Comparison of ENCODE assay signal across 12 cellular contexts in genomic region chr1:63730211-63730610, GRCh38. TPM values are rescaled to one million over a fixed set of nuclear protein-coding genes. Genes with fewer than 3 reads are reported as not detected.
DNase-seq lines count a peak whose midpoint lies in the region; ATAC-seq and TF ChIP-seq lines count a peak whose summit lies in the region.
"Had no signal": no experiment of that assay in that cellular context is flagged by ENCODE, and none has a peak within 500 bp of the region (broad histone marks: within the 10 kb centered on the region; RNA-seq: fewer than 3 reads in every experiment).

No MANE protein-coding gene starts in this region.

- H3K4me1 ChIP-seq in osteoblast (ENCODE audit: insufficient read depth, low read length) (peaks cover 19% of the 10 kb centered on the region), upper lobe of right lung (no peaks in the 10 kb centered on the region), stomach (peaks cover 0 to 7% (median 2%) of the 10 kb centered on the region in 4 donors)
- H3K4me1 ChIP-seq: prostate gland had no signal

- TF ChIP-seq CTCF in brain (conservative IDR thresholded peaks at IDR 0.05) (no peak), osteoblast (IDR thresholded peaks at IDR 0.05; ENCODE audit: extremely low read depth, low read depth, low read length) (no peak), upper lobe of right lung (IDR thresholded peaks at IDR 0.05) (no peak), stomach (IDR thresholded peaks at IDR 0.05) (no peak)

- TF ChIP-seq EP300 in stomach (IDR thresholded peaks at IDR 0.05), result no peak

- intact Hi-C loops in upper lobe of right lung (cut with DNase I), result no loop called here
- intact Hi-C loops in stomach (cut with DNase I; ENCODE audit: low total_unique reads), result no loop called here

- no peak for ATAC-seq in upper lobe of right lung
- ATAC-seq in natural killer cell treated with Interleukin-12 subunit alpha and Interleukin-12 subunit beta and Interleukin-15 and Interleukin-18, amount 100 ng/mL, for 72 hours, result no peak

- peaks cover 32% of the 10 kb centered on the region for H3K4me1 Mint-ChIP-seq in brain
- no peaks in the 10 kb centered on the region for H3K4me1 Mint-ChIP-seq in natural killer cell treated with Interleukin-12 subunit alpha and Interleukin-12 subunit beta and Interleukin-15 and Interleukin-18, amount 100 ng/mL, for 72 hours (ENCODE audit: low read depth in 2 of 2)
- H3K4me1 Mint-ChIP-seq: activated naive CD8-positive, alpha-beta T cell treated with anti-CD3 and anti-CD28 coated beads for 36 hours had no signal

- peaks cover 7% of the 10 kb centered on the region for H3K27me3 Mint-ChIP-seq in brain
- H3K27me3 Mint-ChIP-seq in natural killer cell treated with Interleukin-12 subunit alpha and Interleukin-12 subunit beta and Interleukin-15 and Interleukin-18, amount 100 ng/mL, for 72 hours, result peaks cover 0 to 19% of the 10 kb centered on the region in 2 donors
- H3K27me3 Mint-ChIP-seq: activated naive CD8-positive, alpha-beta T cell treated with anti-CD3 and anti-CD28 coated beads for 36 hours had no signal

- peak; percentile 21 for DNase-seq in EL
- peak; percentile 2 for DNase-seq in NCI-H1105 (lab: John Stamatoyannopoulos, UW)
- no peak for DNase-seq in osteoblast (ENCODE audit: insufficient read length, low spot score, missing footprints)
- no peak for DNase-seq in upper lobe of right lung
- no peak for DNase-seq in stomach
- no peak for DNase-seq in T-helper 2 cell
- DNase-seq in natural killer cell treated with Interleukin-12 subunit alpha and Interleukin-12 subunit beta and Interleukin-15 and Interleukin-18, amount 100 ng/mL, for 72 hours (ENCODE audit: low spot score), result no peak
- DNase-seq: activated naive CD8-positive, alpha-beta T cell treated with anti-CD3 and anti-CD28 coated beads for 36 hours; dermis blood vessel endothelial cell had no signal

- H3K27me3 ChIP-seq in osteoblast (ENCODE audit: insufficient read depth, low read length), result no peaks in the 10 kb centered on the region
- no peaks in the 10 kb centered on the region for H3K27me3 ChIP-seq in upper lobe of right lung
- no peaks in the 10 kb centered on the region for H3K27me3 ChIP-seq in stomach

- no peak for TF ChIP-seq POLR2A in stomach (IDR thresholded peaks at IDR 0.05)

- H3K36me3 ChIP-seq in osteoblast (ENCODE audit: insufficient read depth, low read length) (no peaks in the 10 kb centered on the region), upper lobe of right lung (no peaks in the 10 kb centered on the region), stomach (no peaks in the 10 kb centered on the region)
- H3K36me3 ChIP-seq: prostate gland had no signal

- peak overlapping the region in 3 of 5 experiments; percentile 20 to 62 (median 56) for H3K27ac Mint-ChIP-seq in brain
- H3K27ac Mint-ChIP-seq in natural killer cell treated with Interleukin-12 subunit alpha and Interleukin-12 subunit beta and Interleukin-15 and Interleukin-18, amount 100 ng/mL, for 72 hours, result no peak overlapping the region
- H3K27ac Mint-ChIP-seq: activated naive CD8-positive, alpha-beta T cell treated with anti-CD3 and anti-CD28 coated beads for 36 hours had no signal

- H3K9me3 Mint-ChIP-seq in brain, result peaks cover 3 to 11% (median 9%) of the 10 kb centered on the region in 5 experiments
- no peaks in the 10 kb centered on the region for H3K9me3 Mint-ChIP-seq in natural killer cell treated with Interleukin-12 subunit alpha and Interleukin-12 subunit beta and Interleukin-15 and Interleukin-18, amount 100 ng/mL, for 72 hours

- no peak overlapping the region for H3K4me3 ChIP-seq in osteoblast (ENCODE audit: insufficient read depth, low read length)
- H3K4me3 ChIP-seq in upper lobe of right lung, result no peak overlapping the region
- no peak overlapping the region for H3K4me3 ChIP-seq in stomach
- H3K4me3 ChIP-seq: prostate gland had no signal

- no peak overlapping the region for H3K4me3 Mint-ChIP-seq in brain
- no peak overlapping the region for H3K4me3 Mint-ChIP-seq in natural killer cell treated with Interleukin-12 subunit alpha and Interleukin-12 subunit beta and Interleukin-15 and Interleukin-18, amount 100 ng/mL, for 72 hours
- H3K4me3 Mint-ChIP-seq: activated naive CD8-positive, alpha-beta T cell treated with anti-CD3 and anti-CD28 coated beads for 36 hours had no signal

- H3K4me2 ChIP-seq in osteoblast (ENCODE audit: insufficient read depth, low read length), result no peak overlapping the region

- H3K79me2 ChIP-seq in osteoblast (ENCODE audit: insufficient read depth, low read length), result no peaks in the 10 kb centered on the region

- 54 to 65% (median 59%) methylated on average over 4 of the region's 4 CpGs for WGBS in stomach, 5 donors

- H3K27ac ChIP-seq in osteoblast (ENCODE audit: low read depth, low read length), result peak overlapping the region; percentile 27
- no peak overlapping the region for H3K27ac ChIP-seq in upper lobe of right lung
- H3K27ac ChIP-seq in stomach, result no peak overlapping the region
- H3K27ac ChIP-seq: prostate gland had no signal

- H3K9me3 ChIP-seq in osteoblast (ENCODE audit: low read depth, low read length) (no peaks in the 10 kb centered on the region), upper lobe of right lung (no peaks in the 10 kb centered on the region), stomach (no peaks in the 10 kb centered on the region)
- H3K9me3 ChIP-seq: prostate gland had no signal

- H3K36me3 Mint-ChIP-seq in brain, result no peaks in the 10 kb centered on the region
- H3K36me3 Mint-ChIP-seq in natural killer cell treated with Interleukin-12 subunit alpha and Interleukin-12 subunit beta and Interleukin-15 and Interleukin-18, amount 100 ng/mL, for 72 hours, result no peaks in the 10 kb centered on the region
- H3K36me3 Mint-ChIP-seq: activated naive CD8-positive, alpha-beta T cell treated with anti-CD3 and anti-CD28 coated beads for 36 hours had no signal

- no peak overlapping the region for H2AFZ ChIP-seq in osteoblast (ENCODE audit: low read length)

- H4K20me1 ChIP-seq in osteoblast (ENCODE audit: insufficient read depth, low read length), result no peaks in the 10 kb centered on the region

RNA-seq across cellular contexts. Expression of gene ROR1, which starts 43.6 kb away (rescaled TPM):
- 0.80 TPM for polyA plus RNA-seq in brain (ENCODE audit: insufficient read depth, low read depth, low replicate concordance)
- 46.9 and 52.5 TPM in 2 replicates for total RNA-seq in osteoblast
- total RNA-seq in upper lobe of right lung, result 21.4 TPM
- 10 to 100 TPM; 14.5 to 37.3 (median 33.5) TPM for total RNA-seq in stomach
- polyA plus RNA-seq in stomach, result 1 to 10 TPM; 1.4 to 2.3 (median 2.2) TPM
- total RNA-seq in natural killer cell treated with Interleukin-12 subunit alpha and Interleukin-12 subunit beta and Interleukin-15 and Interleukin-18, amount 100 ng/mL, for 72 hours, result under 1 TPM in 1 of 2 donors, not detected in 1; 0.38 TPM
- total RNA-seq: activated CD8-positive, alpha-beta memory T cell treated with anti-CD3 and anti-CD28 coated beads for 36 hours; activated naive CD8-positive, alpha-beta T cell treated with anti-CD3 and anti-CD28 coated beads for 36 hours had no signal

Comparison
In these comparisons a context has a peak if more than half of its experiments do, and no peak if none do; other contexts are left out.
1. DNase-seq: peak in EL (single experiment) and NCI-H1105 (single experiment); none in osteoblast (single experiment), upper lobe of right lung (single experiment), stomach (single experiment), T-helper 2 cell (0 of 5) and natural killer cell treated with Interleukin-12 subunit alpha and Interleukin-12 subunit beta and Interleukin-15 and Interleukin-18, amount 100 ng/mL, for 72 hours (single experiment).
2. H3K27ac Mint-ChIP-seq: peak in brain (3 of 5); none in natural killer cell treated with Interleukin-12 subunit alpha and Interleukin-12 subunit beta and Interleukin-15 and Interleukin-18, amount 100 ng/mL, for 72 hours (0 of 2).
3. RNA of gene ROR1, which starts 43.6 kb away (total RNA-seq): 46.9 to 52.5 TPM in osteoblast, 14.5 to 37.3 TPM in stomach and 21.4 TPM in upper lobe of right lung (single experiment); 0.38 TPM in natural killer cell treated with Interleukin-12 subunit alpha and Interleukin-12 subunit beta and Interleukin-15 and Interleukin-18, amount 100 ng/mL, for 72 hours; every median in the first group is over 10 times any median in the second.